In genomic region chr5:159263569-159263905, GRCh38 we compare ENCODE assay signal across 8 cellular contexts. TPM values are rescaled to one million over a fixed set of nuclear protein-coding genes. Genes with fewer than 3 reads are reported as not detected.
DNase-seq lines count a peak whose midpoint lies in the region; ATAC-seq and TF ChIP-seq lines count a peak whose summit lies in the region.

No MANE protein-coding gene starts in this region.

- DNase-seq in AG08395 (ENCODE audit: low spot score) (peak; percentile 19), choroid plexus epithelial cell (ENCODE audit: low read depth) (peak; percentile 7), COLO668 (lab: John Stamatoyannopoulos, UW; ENCODE audit: unreplicated experiment) (no peak), KBM-7 (no peak)

- peaks cover 0 to 12% (median 5%) of the 10 kb centered on the region in 3 donors for H3K9me3 Mint-ChIP-seq in IgD-negative memory B cell

- peaks cover 19 to 30% (median 25%) of the 10 kb centered on the region in 3 donors for H3K4me1 Mint-ChIP-seq in IgD-negative memory B cell

- no peaks in the 10 kb centered on the region for H3K9me3 ChIP-seq in muscle layer of colon (ENCODE audit: low read length)

- peak overlapping the region; percentile 92 for H3K9ac ChIP-seq in muscle layer of colon (ENCODE audit: low read length)

- in situ Hi-C loops in KBM-7 (cut with MboI; ENCODE audit: low pct_unique_long_range_greater_than_20kb, low sequenced_read_pairs), result no loop called here

- H3K36me3 Mint-ChIP-seq in IgD-negative memory B cell, result peaks cover 9% of the 10 kb centered on the region

- TF ChIP-seq CTCF in choroid plexus epithelial cell (conservative IDR thresholded peaks at IDR 0.05; ENCODE audit: low read depth, low read length), result no peak

- H3K4me3 ChIP-seq in choroid plexus epithelial cell (ENCODE audit: low read depth, low read length), result peak overlapping the region; percentile 97
- H3K4me3 ChIP-seq in muscle layer of colon (ENCODE audit: low read depth in 1 of 2, low read length in 2 of 2), result peak overlapping the region; percentile 86 to 93

- H3K4me3 Mint-ChIP-seq in IgD-negative memory B cell, result peak overlapping the region; percentile 86 to 100 (median 99)

- peaks cover 18% of the 10 kb centered on the region for H3K4me1 ChIP-seq in muscle layer of colon (ENCODE audit: insufficient read depth, low read length)

- peak; percentile 18 for ATAC-seq in GM21360 (IDR thresholded peaks at IDR 0.05; ENCODE audit: unreplicated experiment)
- ATAC-seq in GM19452 (IDR thresholded peaks at IDR 0.05; ENCODE audit: unreplicated experiment), result no peak

- H3K36me3 ChIP-seq in muscle layer of colon (ENCODE audit: insufficient read depth, low read length), result no peaks in the 10 kb centered on the region

- H3K27ac ChIP-seq in muscle layer of colon (ENCODE audit: low read depth, low read length), result peak overlapping the region; percentile 92

- no peaks in the 10 kb centered on the region for H3K27me3 ChIP-seq in muscle layer of colon (ENCODE audit: control insufficient read depth in 1 of 2, insufficient read depth in 2 of 2, low read length in 2 of 2)

- no peaks in the 10 kb centered on the region for H3K27me3 Mint-ChIP-seq in IgD-negative memory B cell

- H3K27ac Mint-ChIP-seq in IgD-negative memory B cell, result peak overlapping the region; percentile 72 to 100 (median 99)

RNA-seq across cellular contexts. Expression of gene UBLCP1, which starts 0.4 kb away (rescaled TPM):
- polyA plus RNA-seq in IgD-negative memory B cell, result 45.1 TPM

RNA-seq across cellular contexts. Expression of gene RNF145, which starts 54.2 kb away (rescaled TPM):
- 15.6 TPM for polyA plus RNA-seq in IgD-negative memory B cell

Comparison
In these comparisons a context has a peak if more than half of its experiments do, and no peak if none do; other contexts are left out.
1. DNase-seq: peak in AG08395 (single experiment) and choroid plexus epithelial cell (single experiment); none in COLO668 (single experiment) and KBM-7 (single experiment).